Comparison of ENCODE assay signal across 8 cellular contexts in genomic region chr17:55770220-55770870, GRCh38. TPM values are rescaled to one million over a fixed set of nuclear protein-coding genes. Genes with fewer than 3 reads are reported as not detected.
DNase-seq lines count a peak whose midpoint lies in the region; ATAC-seq, FAIRE-seq and TF ChIP-seq lines count a peak whose summit lies in the region.

No MANE protein-coding gene starts in this region.

- no peaks in the 10 kb centered on the region for H3K9me3 ChIP-seq in left lung

- peak; percentile 75 for ATAC-seq in left lung
- no peak for ATAC-seq in GM18517 (IDR thresholded peaks at IDR 0.05; ENCODE audit: unreplicated experiment)
- ATAC-seq in HG03457 (IDR thresholded peaks at IDR 0.05; ENCODE audit: unreplicated experiment), result no peak

- peak; percentile 26 for DNase-seq in NCI-H345 (lab: John Stamatoyannopoulos, UW)
- DNase-seq in T47D (ENCODE audit: low read depth in 1 of 2, low spot score in 1 of 2), result peak; percentile 74 to 77
- DNase-seq in left lung, result no peak
- DNase-seq in activated CD4-positive, alpha-beta T cell treated with anti-CD3 and anti-CD28 coated beads, Interleukin-2, amount 50 U/mL, for 48 hours, result no peak

- no peak overlapping the region for H3K4me3 ChIP-seq in left lung

- TF ChIP-seq CTCF in GM12874 (IDR thresholded peaks at IDR 0.05; ENCODE audit: insufficient read depth, low read depth, low read length) (0 out of 2 replicates have a peak, but pooled peaks have one; percentile 20), left lung (IDR thresholded peaks at IDR 0.05) (peak in 1 of 2 donors; percentile 59)

- H3K27ac ChIP-seq in left lung, result peak overlapping the region in 1 of 2 donors; percentile 39

- peaks cover 5 to 18% of the 10 kb centered on the region in 2 donors for H3K4me1 ChIP-seq in left lung

- in situ Hi-C loops in T47D (cut with HindIII; ENCODE audit: low pct_unique_long_range_greater_than_20kb, low sequenced_read_pairs), result no loop called here

- H3K27me3 ChIP-seq in left lung, result no peaks in the 10 kb centered on the region

- H3K36me3 ChIP-seq in left lung, result peaks cover 0 to 66% of the 10 kb centered on the region in 2 donors

- peak; percentile 65 for FAIRE-seq in A204.1 (lab: Jason Lieb, UNC)

- intact Hi-C loops in left lung (cut with DNase I), result loop anchor here in 1 of 2 donors (5.0 kb wide), 1 partner anchor 243 kb away; no protein-coding TSS in a partner anchor

RNA-seq across cellular contexts. Expression of gene PCTP, which starts 19.5 kb away (rescaled TPM):
- total RNA-seq in left lung, result 10 to 100 TPM; 22.9 to 23.6 TPM

RNA-seq across cellular contexts. Expression of gene TMEM100, which starts 47.7 kb away (rescaled TPM):
- 100 to 1,000 TPM in 1 of 2 donors, 10 to 100 TPM in 1; 63.1 to 164 TPM for total RNA-seq in left lung

Comparison
In these comparisons a context has a peak if more than half of its experiments do, and no peak if none do; other contexts are left out.
1. DNase-seq: peak in NCI-H345 (single experiment) and T47D (2 of 2); none in left lung (0 of 2) and activated CD4-positive, alpha-beta T cell treated with anti-CD3 and anti-CD28 coated beads, Interleukin-2, amount 50 U/mL, for 48 hours (0 of 2).